15 cellular contexts compared by ENCODE assay signal in genomic region chr3:66336358-66336766, GRCh38.
DNase-seq lines count a peak whose midpoint lies in the region; FAIRE-seq and TF ChIP-seq lines count a peak whose summit lies in the region.
"Had no signal": no experiment of that assay in that cellular context is flagged by ENCODE, and none has a peak within 500 bp of the region (broad histone marks: within the 10 kb centered on the region; RNA-seq: fewer than 3 reads in every experiment).

No MANE protein-coding gene starts in this region.

- H3K4me3 ChIP-seq in Peyer's patch = no peak overlapping the region
- H3K4me3 ChIP-seq: psoas muscle, suprapubic skin had no signal

- H3K36me3 Mint-ChIP-seq in mesothelial cell of epicardium = peaks cover 2% of the 10 kb centered on the region
- H3K36me3 Mint-ChIP-seq: activated CD4-positive, alpha-beta memory T cell treated with anti-CD3 and anti-CD28 coated beads for 36 hours had no signal

- H3K27ac ChIP-seq in Peyer's patch = no peak overlapping the region
- H3K27ac ChIP-seq: psoas muscle, suprapubic skin had no signal

- no peaks in the 10 kb centered on the region for H3K4me1 ChIP-seq in Peyer's patch
- H3K4me1 ChIP-seq: psoas muscle had no signal

- FAIRE-seq in urothelium cell line (lab: Jason Lieb, UNC) = no peak
- FAIRE-seq: TTC549 had no signal

- TF ChIP-seq CTCF in mesothelial cell of epicardium (IDR thresholded peaks at IDR 0.05; ENCODE audit: unreplicated experiment) = no peak
- no peak for TF ChIP-seq CTCF in Peyer's patch (IDR thresholded peaks at IDR 0.05)

- DNase-seq in EH (ENCODE audit: low read depth) (peak; percentile 79), RPMI7951 (ENCODE audit: low read depth) (peak; percentile 75), dermis blood vessel endothelial cell (peak; percentile 91), mesothelial cell of epicardium (ENCODE audit: low spot score in 2 of 2, unreplicated experiment in 2 of 2) (no peak), Peyer's patch (no peak), urothelium cell line (ENCODE audit: low spot score) (no peak), GM19240 (ENCODE audit: insufficient read length, low spot score) (no peak), NCI-H2029 treated with DMSO at 0.1 percent for 48 hours (lab: John Stamatoyannopoulos, UW) (no peak)
- DNase-seq: activated CD4-positive, alpha-beta memory T cell treated with anti-CD3 and anti-CD28 coated beads for 36 hours; aorta; CD4-positive, alpha-beta memory T cell; NCI-H146; psoas muscle had no signal

- H3K9me3 Mint-ChIP-seq in mesothelial cell of epicardium = peaks cover 26% of the 10 kb centered on the region
- H3K9me3 Mint-ChIP-seq: activated CD4-positive, alpha-beta memory T cell treated with anti-CD3 and anti-CD28 coated beads for 36 hours; CD4-positive, alpha-beta memory T cell had no signal

- H3K36me3 ChIP-seq in Peyer's patch = no peaks in the 10 kb centered on the region
- H3K36me3 ChIP-seq: suprapubic skin had no signal

- H3K27me3 ChIP-seq in Peyer's patch = no peaks in the 10 kb centered on the region
- H3K27me3 ChIP-seq: suprapubic skin had no signal

- peaks cover 17% of the 10 kb centered on the region for H3K4me1 Mint-ChIP-seq in mesothelial cell of epicardium

- no peaks in the 10 kb centered on the region for H3K27me3 Mint-ChIP-seq in mesothelial cell of epicardium (ENCODE audit: low read depth)
- H3K27me3 Mint-ChIP-seq: activated CD4-positive, alpha-beta memory T cell treated with anti-CD3 and anti-CD28 coated beads for 36 hours; CD4-positive, alpha-beta memory T cell had no signal

- TF ChIP-seq POLR2A in Peyer's patch (IDR thresholded peaks at IDR 0.05) = no peak

- H3K9me3 ChIP-seq in Peyer's patch = no peaks in the 10 kb centered on the region
- H3K9me3 ChIP-seq: psoas muscle, suprapubic skin had no signal

- H3K4me3 Mint-ChIP-seq in mesothelial cell of epicardium = no peak overlapping the region
- H3K4me3 Mint-ChIP-seq: activated CD4-positive, alpha-beta memory T cell treated with anti-CD3 and anti-CD28 coated beads for 36 hours; CD4-positive, alpha-beta memory T cell had no signal

- peak overlapping the region; percentile 69 for H3K27ac Mint-ChIP-seq in mesothelial cell of epicardium
- H3K27ac Mint-ChIP-seq: activated CD4-positive, alpha-beta memory T cell treated with anti-CD3 and anti-CD28 coated beads for 36 hours had no signal

Comparison
In these comparisons a context has a peak if more than half of its experiments do, and no peak if none do; other contexts are left out.
1. DNase-seq: peak in EH (single experiment), RPMI7951 (single experiment) and dermis blood vessel endothelial cell (single experiment); none in mesothelial cell of epicardium (0 of 2), Peyer's patch (0 of 3), urothelium cell line (single experiment), GM19240 (single experiment) and NCI-H2029 treated with DMSO at 0.1 percent for 48 hours (single experiment).